In genomic region chr1:6495540-6496359, GRCh38 we compare ENCODE assay signal across 15 cellular contexts. TPM values are rescaled to one million over a fixed set of nuclear protein-coding genes. Genes with fewer than 3 reads are reported as not detected.
DNase-seq lines count a peak whose midpoint lies in the region; ATAC-seq and TF ChIP-seq lines count a peak whose summit lies in the region.
"Had no signal": no experiment of that assay in that cellular context is flagged by ENCODE, and none has a peak within 500 bp of the region (broad histone marks: within the 10 kb centered on the region; RNA-seq: fewer than 3 reads in every experiment).

No MANE protein-coding gene starts in this region.

- H3K79me1 ChIP-seq in trophoblast cell (ENCODE audit: low read length), result peaks cover 24% of the 10 kb centered on the region

- H3K4me3 Mint-ChIP-seq in T-cell, result peak overlapping the region; percentile 56 to 66 (median 59)
- H3K4me3 Mint-ChIP-seq: activated CD4-positive, alpha-beta memory T cell treated with anti-CD3 and anti-CD28 coated beads for 36 hours had no signal

- peaks cover 2% of the 10 kb centered on the region for H3K9me3 ChIP-seq in trophoblast cell (ENCODE audit: insufficient read depth, low read depth, low read length)
- H3K9me3 ChIP-seq: stomach had no signal

- H3K36me3 Mint-ChIP-seq in T-cell, result no peaks in the 10 kb centered on the region
- H3K36me3 Mint-ChIP-seq: activated CD4-positive, alpha-beta memory T cell treated with anti-CD3 and anti-CD28 coated beads for 36 hours had no signal

- H2BK12ac ChIP-seq in trophoblast cell (ENCODE audit: low read length), result no peak overlapping the region

- no peaks in the 10 kb centered on the region for H3K9me3 Mint-ChIP-seq in T-cell
- H3K9me3 Mint-ChIP-seq: activated CD4-positive, alpha-beta memory T cell treated with anti-CD3 and anti-CD28 coated beads for 36 hours had no signal

- POLR2A ChIA-PET in T-cell (lab: Charles Lee), result no interaction called here

- H4K12ac ChIP-seq in trophoblast cell (ENCODE audit: low read depth, low read length), result no peak overlapping the region

- H3K23ac ChIP-seq in trophoblast cell (ENCODE audit: low read length), result no peak overlapping the region

- CTCF ChIA-PET in T-cell (lab: Charles Lee), result no interaction called here

- H3K27ac Mint-ChIP-seq in T-cell, result peak overlapping the region; percentile 22 to 66
- H3K27ac Mint-ChIP-seq: activated CD4-positive, alpha-beta memory T cell treated with anti-CD3 and anti-CD28 coated beads for 36 hours had no signal

- no peak overlapping the region for H3K27ac ChIP-seq in trophoblast cell (ENCODE audit: low read depth, low read length)

- H4K8ac ChIP-seq in trophoblast cell (ENCODE audit: low read depth, low read length), result no peak overlapping the region

- H3K27me3 ChIP-seq in trophoblast cell (ENCODE audit: insufficient read depth, low read length), result no peaks in the 10 kb centered on the region

- H2AFZ ChIP-seq in trophoblast cell (ENCODE audit: insufficient read depth, low read length, poor library complexity), result no peak overlapping the region

- peak overlapping the region; percentile 17 for H3K18ac ChIP-seq in trophoblast cell (ENCODE audit: low read length)

- TF ChIP-seq CTCF in fibroblast of pulmonary artery (IDR thresholded peaks at IDR 0.05; ENCODE audit: low read length, missing control alignments), result no peak

- H3K27me3 Mint-ChIP-seq in T-cell, result no peaks in the 10 kb centered on the region
- H3K27me3 Mint-ChIP-seq: activated CD4-positive, alpha-beta memory T cell treated with anti-CD3 and anti-CD28 coated beads for 36 hours had no signal

- in situ Hi-C loops in G401 (cut with HindIII; ENCODE audit: low sequenced_read_pairs), result no loop called here

- H3K4me3 ChIP-seq in fibroblast of pulmonary artery (replicated peaks; ENCODE audit: low read depth, low read length), result peak overlapping the region; percentile 67
- peak overlapping the region; percentile 55 for H3K4me3 ChIP-seq in trophoblast cell (ENCODE audit: low read depth, low read length)

- peaks cover 29 to 45% (median 33%) of the 10 kb centered on the region in 3 donors for H3K4me1 Mint-ChIP-seq in T-cell

- peaks cover 13% of the 10 kb centered on the region for H3K79me2 ChIP-seq in trophoblast cell (ENCODE audit: control insufficient read depth, insufficient read depth, low read length, poor library complexity)

- no peak overlapping the region for H2BK5ac ChIP-seq in trophoblast cell (ENCODE audit: low read depth, low read length, poor library complexity)

- H3K36me3 ChIP-seq in trophoblast cell (ENCODE audit: control insufficient read depth in 1 of 2, insufficient read depth in 2 of 2, low read length in 2 of 2), result peaks cover 5 to 10% of the 10 kb centered on the region in 2 experiments
- H3K36me3 ChIP-seq: stomach had no signal

- no peak overlapping the region for H2BK120ac ChIP-seq in trophoblast cell (ENCODE audit: insufficient read depth, low read length, poor library complexity)

- H3K9ac ChIP-seq in trophoblast cell (ENCODE audit: low read length), result peak overlapping the region; percentile 36

- no peak overlapping the region for H2AK5ac ChIP-seq in trophoblast cell (ENCODE audit: low read length)

- DNase-seq in G401 (ENCODE audit: low spot score), result peak; percentile 87
- DNase-seq in T-cell, result no peak
- no peak for DNase-seq in fibroblast of pulmonary artery (ENCODE audit: low read depth)
- DNase-seq in trophoblast cell, result no peak
- no peak for DNase-seq in NCI-H128 (lab: John Stamatoyannopoulos, UW; ENCODE audit: unreplicated experiment)
- no peak for DNase-seq in stimulated activated CD4-positive, alpha-beta T cell treated with anti-CD3 and anti-CD28 coated beads, Interleukin-15, amount 100 ng/mL, for 24 hours
- DNase-seq: activated CD4-positive, alpha-beta memory T cell treated with anti-CD3 and anti-CD28 coated beads for 36 hours; NCI-H1092; NCI-H748 treated with DMSO at 0.1 percent for 48 hours; stomach had no signal

- no peak overlapping the region for H3K4ac ChIP-seq in trophoblast cell (ENCODE audit: low read depth, low read length)

- peak overlapping the region; percentile 93 for H3K4me2 ChIP-seq in trophoblast cell (ENCODE audit: low read length)

- ATAC-seq in T-cell (replicated peaks in 1 of 4), result no peak
- ATAC-seq in HG03439 (IDR thresholded peaks at IDR 0.05; ENCODE audit: unreplicated experiment), result no peak
- no peak for ATAC-seq in HG03097 (IDR thresholded peaks at IDR 0.05; ENCODE audit: low FRiP score, unreplicated experiment)

- WGBS in trophoblast cell (ENCODE audit: extremely low coverage, insufficient coverage, insufficient read length), result no CpG with 5 or more reads among the region's 14 CpGs

- no peak overlapping the region for H4K91ac ChIP-seq in trophoblast cell (ENCODE audit: low read depth, low read length)

- no peak overlapping the region for H3K14ac ChIP-seq in trophoblast cell (ENCODE audit: low read length)

- peaks cover 34 to 42% of the 10 kb centered on the region in 2 experiments for H3K4me1 ChIP-seq in trophoblast cell (ENCODE audit: control insufficient read depth in 1 of 2, insufficient read depth in 2 of 2, low read length in 2 of 2)

RNA-seq across cellular contexts. Expression of gene PLEKHG5, which starts 4.3 kb away (rescaled TPM):
- total RNA-seq in G401 (2014; rRNA removed; shearing (Covaris generic)), result 8.2 and 8.6 TPM in 2 replicates
- 10 to 100 TPM in 1 of 5 donors, 1 to 10 TPM in 4; 7.1 to 18.2 (median 8.4) TPM for total RNA-seq in T-cell
- 31.1 and 31.3 TPM in 2 replicates for polyA plus RNA-seq in trophoblast cell (2013)

RNA-seq across cellular contexts. Expression of gene TNFRSF25, which starts 29.8 kb away (rescaled TPM):
- 4.9 and 6.1 TPM in 2 replicates for total RNA-seq in G401 (2014; rRNA removed; shearing (Covaris generic))
- total RNA-seq in T-cell, result 100 to 1,000 TPM; 215 to 580 (median 446) TPM
- polyA plus RNA-seq in trophoblast cell (2013), result 22.6 and 23.0 TPM in 2 replicates

RNA-seq across cellular contexts. Expression of gene NOL9, which starts 58.6 kb away (rescaled TPM):
- 26.1 and 33.9 TPM in 2 replicates for total RNA-seq in G401 (2014; rRNA removed; shearing (Covaris generic))
- 10 to 100 TPM; 48.6 to 66.6 (median 58.7) TPM for total RNA-seq in T-cell
- polyA plus RNA-seq in trophoblast cell (2013), result 12.2 and 12.5 TPM in 2 replicates

RNA-seq across cellular contexts. Expression of gene TAS1R1, which starts 59.4 kb away (rescaled TPM):
- total RNA-seq in G401 (2014; rRNA removed; shearing (Covaris generic)), result not detected in 2 replicates
- not detected for total RNA-seq in T-cell
- not detected in 2 replicates for polyA plus RNA-seq in trophoblast cell (2013)
- total RNA-seq: activated CD4-positive, alpha-beta memory T cell treated with anti-CD3 and anti-CD28 coated beads for 36 hours; bronchial epithelial cell; H4; mesenteric fat pad; stomach had no signal

Comparison
In these comparisons a context has a peak if more than half of its experiments do, and no peak if none do; other contexts are left out.
1. RNA of gene TNFRSF25, which starts 29.8 kb away (total RNA-seq): 215 to 580 TPM in T-cell; 4.9 to 6.1 TPM in G401; every median in the first group is over 10 times any median in the second.